Comparison of ENCODE assay signal across 16 cellular contexts in genomic region chr4:88623097-88623496, GRCh38. TPM values are rescaled to one million over a fixed set of nuclear protein-coding genes. Genes with fewer than 3 reads are reported as not detected.
DNase-seq lines count a peak whose midpoint lies in the region; ATAC-seq and TF ChIP-seq lines count a peak whose summit lies in the region.
"Had no signal": no experiment of that assay in that cellular context is flagged by ENCODE, and none has a peak within 500 bp of the region (broad histone marks: within the 10 kb centered on the region; RNA-seq: fewer than 3 reads in every experiment).

No MANE protein-coding gene starts in this region.

- no peak overlapping the region for H2AFZ ChIP-seq in neural progenitor cell (replicated peaks)

- H4K20me1 ChIP-seq in neural progenitor cell (ENCODE audit: low read depth) = no peaks in the 10 kb centered on the region

- H3K27me3 Mint-ChIP-seq in neural progenitor cell (ENCODE audit: insufficient read depth, low read depth) = no peaks in the 10 kb centered on the region
- no peaks in the 10 kb centered on the region for H3K27me3 Mint-ChIP-seq in Caco-2 (ENCODE audit: insufficient read depth, unreplicated experiment)
- H3K27me3 Mint-ChIP-seq: activated CD4-positive, alpha-beta T cell treated with anti-CD3 and anti-CD28 coated beads, Interleukin-2, amount 10 ng/mL, durations not matched to agents 24 days and 14 days had no signal

- BruUV-seq in Caco-2 (replicated peaks; lab: Mats Ljungman, UMichigan) = no TSS peak

- H3K36me3 ChIP-seq in brain microvascular endothelial cell (replicated peaks) (no peaks in the 10 kb centered on the region), mucosa of descending colon (ENCODE audit: low read depth) (no peaks in the 10 kb centered on the region), neural progenitor cell (no peaks in the 10 kb centered on the region), Caco-2 (ENCODE audit: control insufficient read depth, insufficient read depth, low read length) (no peaks in the 10 kb centered on the region)
- H3K36me3 ChIP-seq: ovary, upper lobe of left lung had no signal

- H3K4me1 ChIP-seq in mucosa of descending colon (ENCODE audit: low read depth) (no peaks in the 10 kb centered on the region), neural progenitor cell (no peaks in the 10 kb centered on the region), Caco-2 (no peaks in the 10 kb centered on the region)
- H3K4me1 ChIP-seq: upper lobe of left lung had no signal

- H3K4me3 ChIP-seq in AG09309 (ENCODE audit: control insufficient read depth, low read depth, low read length) (no peak overlapping the region), brain microvascular endothelial cell (ENCODE audit: low read depth, low read length) (no peak overlapping the region), mucosa of descending colon (no peak overlapping the region), neural progenitor cell (no peak overlapping the region), Caco-2 (ENCODE audit: low read depth, low read length) (no peak overlapping the region)
- H3K4me3 ChIP-seq: K562, ovary, upper lobe of left lung had no signal

- H3K9me3 Mint-ChIP-seq in neural progenitor cell = peaks cover 2% of the 10 kb centered on the region
- peaks cover 8% of the 10 kb centered on the region for H3K9me3 Mint-ChIP-seq in Caco-2 (ENCODE audit: unreplicated experiment)

- H3K4me3 Mint-ChIP-seq in neural progenitor cell (no peak overlapping the region), Caco-2 (ENCODE audit: unreplicated experiment) (no peak overlapping the region)
- H3K4me3 Mint-ChIP-seq: activated CD4-positive, alpha-beta T cell treated with anti-CD3 and anti-CD28 coated beads, Interleukin-2, amount 10 ng/mL, durations not matched to agents 24 days and 14 days had no signal

- DNase-seq in AG09309 (ENCODE audit: low read depth) (peak; percentile 89), HS-5 (ENCODE audit: low read depth) (peak; percentile 96), brain microvascular endothelial cell (peak; percentile 75), mucosa of descending colon (no peak), neural progenitor cell (ENCODE audit: low spot score) (no peak), Caco-2 (no peak)
- DNase-seq in activated CD4-positive, alpha-beta T cell treated with anti-CD3 and anti-CD28 coated beads, Interleukin-2, amount 50 U/mL, for 1 hour = no peak
- DNase-seq: activated CD4-positive, alpha-beta T cell treated with anti-CD3 and anti-CD28 coated beads, Interleukin-2, amount 10 ng/mL, durations not matched to agents 24 days and 14 days; amygdala; DMS 273 treated with DMSO at 0.1 percent for 48 hours; left colon; NCI-H446 treated with DMSO at 0.1 percent for 48 hours; ovary; upper lobe of left lung had no signal

- POLR2A ChIA-PET in Caco-2 (lab: Charles Lee) = no interaction called here

- H3K27me3 ChIP-seq in brain microvascular endothelial cell (replicated peaks) (no peaks in the 10 kb centered on the region), neural progenitor cell (no peaks in the 10 kb centered on the region), Caco-2 (replicated peaks; ENCODE audit: control insufficient read depth, insufficient read depth, low read length) (no peaks in the 10 kb centered on the region)
- H3K27me3 ChIP-seq: ovary, upper lobe of left lung had no signal

- in situ Hi-C loops in brain microvascular endothelial cell (cut with HindIII; ENCODE audit: low pct_ligation_motif_present, low sequenced_read_pairs) = no loop called here

- H3K36me3 Mint-ChIP-seq in neural progenitor cell (no peaks in the 10 kb centered on the region), Caco-2 (ENCODE audit: insufficient read depth, unreplicated experiment) (no peaks in the 10 kb centered on the region)

- H3K4me2 ChIP-seq in neural progenitor cell = no peak overlapping the region

- H3K4me1 Mint-ChIP-seq in neural progenitor cell (no peaks in the 10 kb centered on the region), Caco-2 (ENCODE audit: low read depth, unreplicated experiment) (no peaks in the 10 kb centered on the region)

- CTCF ChIA-PET in Caco-2 (lab: Charles Lee) = interaction anchor here (0.6 kb wide), 1 partner anchor 21 kb away, joined by 5 read pairs; no protein-coding TSS in a partner anchor

- H3K27ac Mint-ChIP-seq in neural progenitor cell = no peak overlapping the region
- H3K27ac Mint-ChIP-seq in Caco-2 (ENCODE audit: unreplicated experiment) = no peak overlapping the region
- H3K27ac Mint-ChIP-seq: activated CD4-positive, alpha-beta T cell treated with anti-CD3 and anti-CD28 coated beads, Interleukin-2, amount 10 ng/mL, durations not matched to agents 24 days and 14 days had no signal

- ATAC-seq in mucosa of descending colon = peak; percentile 54
- ATAC-seq in HG03039 (IDR thresholded peaks at IDR 0.05; ENCODE audit: unreplicated experiment) = no peak
- ATAC-seq: K562, left colon had no signal

- no peak overlapping the region for H3K9ac ChIP-seq in neural progenitor cell

- TF ChIP-seq CTCF in AG09309 (IDR thresholded peaks at IDR 0.05; ENCODE audit: control insufficient read depth, insufficient read depth, low read depth, low read length, missing control alignments) (no peak), brain microvascular endothelial cell (IDR thresholded peaks at IDR 0.05; ENCODE audit: low read depth, low read length, missing control alignments) (no peak), mucosa of descending colon (IDR thresholded peaks at IDR 0.05) (no peak), neural progenitor cell (IDR thresholded peaks at IDR 0.05) (no peak), Caco-2 (IDR thresholded peaks at IDR 0.05; ENCODE audit: insufficient read depth in 1 of 2, low read depth in 1 of 2, low read length in 1 of 2, severe bottlenecking in 1 of 2, unreplicated experiment in 1 of 2) (no peak)

- no peaks in the 10 kb centered on the region for H3F3A ChIP-seq in neural progenitor cell (ENCODE audit: low read depth)

- H3K9me3 ChIP-seq in mucosa of descending colon (peaks cover 3% of the 10 kb centered on the region), neural progenitor cell (ENCODE audit: low read depth) (no peaks in the 10 kb centered on the region), Caco-2 (no peaks in the 10 kb centered on the region)
- H3K9me3 ChIP-seq: ovary, upper lobe of left lung had no signal

- no peaks in the 10 kb centered on the region for H3K79me2 ChIP-seq in neural progenitor cell (ENCODE audit: low read depth)

- intact Hi-C loops in mucosa of descending colon (cut with DNase I, micrococcal nuclease) (no loop called here), Caco-2 (cut with micrococcal nuclease; ENCODE audit: unreplicated experiment) (no loop called here)

- H3K27ac ChIP-seq in brain microvascular endothelial cell (no peak overlapping the region), neural progenitor cell (no peak overlapping the region)
- H3K27ac ChIP-seq: ovary, upper lobe of left lung had no signal

RNA-seq across cellular contexts. Expression of gene HERC3, which starts 30.8 kb away (rescaled TPM):
- total RNA-seq in mucosa of descending colon = 10 to 100 TPM; 49.1 to 51.6 (median 50.6) TPM
- total RNA-seq in neural progenitor cell (ENCODE audit: low replicate concordance) = 2.3 and 4.1 TPM in 2 replicates
- 9.2 and 10.5 TPM in 2 replicates for total RNA-seq in Caco-2 (2022)

Comparison
In these comparisons a context has a peak if more than half of its experiments do, and no peak if none do; other contexts are left out.
1. DNase-seq: peak in AG09309 (single experiment), HS-5 (single experiment) and brain microvascular endothelial cell (single experiment); none in mucosa of descending colon (0 of 3), neural progenitor cell (single experiment), Caco-2 (0 of 2) and activated CD4-positive, alpha-beta T cell treated with anti-CD3 and anti-CD28 coated beads, Interleukin-2, amount 50 U/mL, for 1 hour (single experiment).